10 cellular contexts compared by ENCODE assay signal in the genomic region with DNA sequence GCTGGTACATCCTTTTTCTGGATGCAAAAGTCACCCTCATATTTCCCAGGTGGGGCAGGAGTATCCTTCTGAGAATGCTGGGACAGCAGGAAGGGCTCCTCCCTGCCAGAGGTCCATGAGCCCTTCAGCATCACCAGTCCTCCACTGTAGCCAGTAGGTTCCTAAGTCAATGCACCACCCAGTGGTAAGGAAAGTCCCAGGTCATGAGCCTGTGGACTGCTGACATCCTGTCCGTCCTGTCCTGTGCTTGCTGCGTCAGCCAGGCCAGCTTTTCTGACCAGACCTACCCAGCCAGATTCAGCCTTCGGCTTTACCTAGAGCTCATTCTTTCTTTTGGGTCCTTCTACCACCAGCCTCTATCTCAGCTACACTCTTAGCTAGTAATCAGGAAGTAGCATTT. TPM values are rescaled to one million over a fixed set of nuclear protein-coding genes. Genes with fewer than 3 reads are reported as not detected.
DNase-seq lines count a peak whose midpoint lies in the region; ATAC-seq and TF ChIP-seq lines count a peak whose summit lies in the region.
"Had no signal": no experiment of that assay in that cellular context is flagged by ENCODE, and none has a peak within 500 bp of the region (broad histone marks: within the 10 kb centered on the region; RNA-seq: fewer than 3 reads in every experiment).

No MANE protein-coding gene starts in this region.

- ATAC-seq in naive thymus-derived CD8-positive, alpha-beta T cell, result peak; percentile 48 to 75
- no peak for ATAC-seq in HG03457 (IDR thresholded peaks at IDR 0.05; ENCODE audit: unreplicated experiment)
- no peak for ATAC-seq in GM19328 (IDR thresholded peaks at IDR 0.05; ENCODE audit: unreplicated experiment)
- ATAC-seq in GM19023 (IDR thresholded peaks at IDR 0.05; ENCODE audit: unreplicated experiment), result no peak
- ATAC-seq: activated CD8-positive, alpha-beta memory T cell treated with anti-CD3 and anti-CD28 coated beads, Interleukin-2, amount 10 ng/mL, durations not matched to agents 7 days and 5 days had no signal

- TF ChIP-seq CTCF in endothelial cell (IDR thresholded peaks at IDR 0.05; ENCODE audit: unreplicated experiment), result no peak

- DNase-seq in ELR (ENCODE audit: low read depth) (peak; percentile 56), NCI-H69 (lab: John Stamatoyannopoulos, UW) (peak; percentile 11), endothelial cell (ENCODE audit: low spot score) (peak; percentile 8), posterior vena cava (ENCODE audit: low spot score) (no peak)
- peak in 2 of 10 donors; percentile 18 to 31 for DNase-seq in naive thymus-derived CD8-positive, alpha-beta T cell
- DNase-seq: activated CD8-positive, alpha-beta memory T cell treated with anti-CD3 and anti-CD28 coated beads, Interleukin-2, amount 10 ng/mL, durations not matched to agents 7 days and 5 days had no signal

- H3K36me3 Mint-ChIP-seq in endothelial cell (ENCODE audit: low read depth, unreplicated experiment), result no peaks in the 10 kb centered on the region
- no peaks in the 10 kb centered on the region for H3K36me3 Mint-ChIP-seq in naive thymus-derived CD8-positive, alpha-beta T cell
- H3K36me3 Mint-ChIP-seq: activated CD8-positive, alpha-beta memory T cell treated with anti-CD3 and anti-CD28 coated beads, Interleukin-2, amount 10 ng/mL, durations not matched to agents 7 days and 5 days; natural killer cell treated with Interleukin-12 subunit alpha and Interleukin-12 subunit beta and Interleukin-15 and Interleukin-18, amount 100 ng/mL, for 72 hours had no signal

- no peak overlapping the region for H3K4me3 Mint-ChIP-seq in endothelial cell (ENCODE audit: unreplicated experiment)
- no peak overlapping the region for H3K4me3 Mint-ChIP-seq in naive thymus-derived CD8-positive, alpha-beta T cell
- H3K4me3 Mint-ChIP-seq: activated CD8-positive, alpha-beta memory T cell treated with anti-CD3 and anti-CD28 coated beads, Interleukin-2, amount 10 ng/mL, durations not matched to agents 7 days and 5 days; natural killer cell treated with Interleukin-12 subunit alpha and Interleukin-12 subunit beta and Interleukin-15 and Interleukin-18, amount 100 ng/mL, for 72 hours had no signal

- peaks cover 20% of the 10 kb centered on the region for H3K27me3 Mint-ChIP-seq in endothelial cell (ENCODE audit: unreplicated experiment)
- H3K27me3 Mint-ChIP-seq in naive thymus-derived CD8-positive, alpha-beta T cell, result peaks cover 0 to 10% (median 3%) of the 10 kb centered on the region in 5 donors

- intact Hi-C loops in posterior vena cava (cut with DNase I), result loop anchor here in 1 of 2 donors (5.0 kb wide), 2 partner anchors 40 to 85 kb away; no protein-coding TSS in a partner anchor

- POLR2A ChIA-PET in naive thymus-derived CD8-positive, alpha-beta T cell (lab: Charles Lee), result interaction anchor here (0.9 kb wide), 1 partner anchor 97 kb away, joined by 3 read pairs; no protein-coding TSS in a partner anchor

- H3K9me3 Mint-ChIP-seq in endothelial cell (ENCODE audit: unreplicated experiment), result no peaks in the 10 kb centered on the region
- H3K9me3 Mint-ChIP-seq in naive thymus-derived CD8-positive, alpha-beta T cell, result no peaks in the 10 kb centered on the region
- H3K9me3 Mint-ChIP-seq: natural killer cell treated with Interleukin-12 subunit alpha and Interleukin-12 subunit beta and Interleukin-15 and Interleukin-18, amount 100 ng/mL, for 72 hours had no signal

- no peaks in the 10 kb centered on the region for H3K4me1 Mint-ChIP-seq in endothelial cell (ENCODE audit: unreplicated experiment)
- H3K4me1 Mint-ChIP-seq in naive thymus-derived CD8-positive, alpha-beta T cell, result peaks cover 0 to 21% (median 13%) of the 10 kb centered on the region in 4 donors

- no peak overlapping the region for H3K27ac Mint-ChIP-seq in endothelial cell (ENCODE audit: unreplicated experiment)
- H3K27ac Mint-ChIP-seq in naive thymus-derived CD8-positive, alpha-beta T cell, result peak overlapping the region in 1 of 10 donors; percentile 61
- H3K27ac Mint-ChIP-seq: activated CD8-positive, alpha-beta memory T cell treated with anti-CD3 and anti-CD28 coated beads, Interleukin-2, amount 10 ng/mL, durations not matched to agents 7 days and 5 days; natural killer cell treated with Interleukin-12 subunit alpha and Interleukin-12 subunit beta and Interleukin-15 and Interleukin-18, amount 100 ng/mL, for 72 hours had no signal

RNA-seq across cellular contexts. Expression of a gene that starts 23.0 kb away (rescaled TPM):
- 130 TPM for total RNA-seq in endothelial cell (ENCODE audit: unreplicated experiment)
- total RNA-seq in naive thymus-derived CD8-positive, alpha-beta T cell, result 100 to 1,000 TPM; 333 to 341 TPM
- polyA plus RNA-seq in naive thymus-derived CD8-positive, alpha-beta T cell, result 100 to 1,000 TPM; 144 to 436 (median 267) TPM
- 100 to 1,000 TPM; 665 to 826 TPM for total RNA-seq in posterior vena cava

Comparison
In these comparisons a context has a peak if more than half of its experiments do, and no peak if none do; other contexts are left out.
1. ATAC-seq: peak in naive thymus-derived CD8-positive, alpha-beta T cell (2 of 2); none in HG03457 (single experiment), GM19328 (single experiment) and GM19023 (single experiment).